ENCODE assay signal across 8 cellular contexts in the genomic region with DNA sequence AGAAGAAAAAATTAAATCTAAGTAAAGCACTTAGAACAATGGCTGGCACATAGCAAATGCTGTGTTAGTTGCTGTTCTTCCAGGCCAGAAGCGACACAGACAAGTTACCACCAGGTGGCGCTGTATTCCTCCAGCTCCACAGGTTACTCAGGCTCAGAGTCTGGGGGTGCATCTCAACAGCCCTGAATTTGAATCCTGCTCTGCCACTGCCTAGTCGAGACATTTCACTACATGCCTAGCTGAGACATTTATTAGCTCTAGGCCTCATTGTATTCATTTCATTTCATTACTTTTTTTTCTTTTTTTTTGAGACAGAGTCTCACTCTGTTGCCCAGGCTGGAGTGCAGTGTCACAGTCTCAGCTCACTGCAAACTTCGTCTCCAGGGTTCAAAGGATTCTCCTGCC. TPM values are rescaled to one million over a fixed set of nuclear protein-coding genes. Genes with fewer than 3 reads are reported as not detected.
DNase-seq lines count a peak whose midpoint lies in the region; ATAC-seq and TF ChIP-seq lines count a peak whose summit lies in the region.

No MANE protein-coding gene starts in this region.

- no peaks in the 10 kb centered on the region for H3K79me2 ChIP-seq in OCI-LY3 (ENCODE audit: low read length)

- H3K4me3 Mint-ChIP-seq in natural killer cell treated with Interleukin-12 subunit alpha and Interleukin-12 subunit beta and Interleukin-15 and Interleukin-18, amount 100 ng/mL, for 72 hours: no peak overlapping the region

- H3K36me3 ChIP-seq in BJ (ENCODE audit: control insufficient read depth, insufficient read depth, low read length) (no peaks in the 10 kb centered on the region), OCI-LY3 (replicated peaks; ENCODE audit: low read depth, low read length) (no peaks in the 10 kb centered on the region), esophagus muscularis mucosa (no peaks in the 10 kb centered on the region)

- POLR2A ChIA-PET in BJ (lab: Charles Lee): no interaction called here

- no peak for TF ChIP-seq POLR2A in esophagus muscularis mucosa (IDR thresholded peaks at IDR 0.05; ENCODE audit: low read depth)

- H3K4me3 ChIP-seq in BJ (ENCODE audit: low read depth, low read length) (no peak overlapping the region), OCI-LY3 (ENCODE audit: low read length) (no peak overlapping the region), esophagus muscularis mucosa (no peak overlapping the region)

- H3K4me1 Mint-ChIP-seq in natural killer cell treated with Interleukin-12 subunit alpha and Interleukin-12 subunit beta and Interleukin-15 and Interleukin-18, amount 100 ng/mL, for 72 hours (ENCODE audit: low read depth in 2 of 2): peaks cover 9 to 10% of the 10 kb centered on the region in 2 donors

- H3K9ac ChIP-seq in OCI-LY3 (ENCODE audit: low read length): no peak overlapping the region

- peak in 1 of 2 donors; percentile 57 for ATAC-seq in natural killer cell treated with Interleukin-12 subunit alpha and Interleukin-12 subunit beta and Interleukin-15 and Interleukin-18, amount 100 ng/mL, for 72 hours
- ATAC-seq in GM18867 (IDR thresholded peaks at IDR 0.05; ENCODE audit: unreplicated experiment): no peak

- CTCF ChIA-PET in BJ (lab: Yijun Ruan, JAX): interaction anchor here (0.8 to 1.3 kb wide), 11 partner anchors 13 to 312 kb away, joined by 3 to 7 read pairs (median 4); no protein-coding TSS in a partner anchor

- intact Hi-C loops in esophagus muscularis mucosa (cut with DNase I): no loop called here

- no peaks in the 10 kb centered on the region; the same call in 1 of the 2 replicates for H3K27me3 ChIP-seq in BJ (ENCODE audit: control insufficient read depth, insufficient read depth, low read length)
- H3K27me3 ChIP-seq in OCI-LY3 (ENCODE audit: low read depth, low read length): peaks cover 2% of the 10 kb centered on the region
- H3K27me3 ChIP-seq in esophagus muscularis mucosa: peaks cover 0 to 43% (median 0%) of the 10 kb centered on the region in 4 donors

- H3K4me2 ChIP-seq in OCI-LY3 (ENCODE audit: low read length): no peak overlapping the region

- DNase-seq in BJ (ENCODE audit: low read depth) (peak; percentile 1), HK-2 (ENCODE audit: unreplicated experiment) (peak; percentile 63), activated T-cell treated with anti-CD3 and anti-CD28 coated beads for 4 hours (peak; percentile 76), esophagus muscularis mucosa (ENCODE audit: extremely low spot score) (peak; percentile 93)
- DNase-seq in natural killer cell treated with Interleukin-12 subunit alpha and Interleukin-12 subunit beta and Interleukin-15 and Interleukin-18, amount 100 ng/mL, for 72 hours (ENCODE audit: low spot score): peak; percentile 83
- peak; percentile 51 to 86 (median 73) for DNase-seq in stimulated activated naive CD4-positive, alpha-beta T cell (lab: John Stamatoyannopoulos, UW)

- H3K36me3 Mint-ChIP-seq in natural killer cell treated with Interleukin-12 subunit alpha and Interleukin-12 subunit beta and Interleukin-15 and Interleukin-18, amount 100 ng/mL, for 72 hours: no peaks in the 10 kb centered on the region

- H4K20me1 ChIP-seq in OCI-LY3 (ENCODE audit: insufficient read depth, low read length): no peaks in the 10 kb centered on the region

- peak; percentile 87 for TF ChIP-seq CTCF in BJ (IDR thresholded peaks at IDR 0.05; ENCODE audit: insufficient read depth, low read depth, low read length)
- peak; percentile 84 for TF ChIP-seq CTCF in OCI-LY3 (IDR thresholded peaks at IDR 0.05; ENCODE audit: low read depth, low read length)
- peak; percentile 66 to 86 (median 78) for TF ChIP-seq CTCF in esophagus muscularis mucosa (IDR thresholded peaks at IDR 0.05)

- H3K4me1 ChIP-seq in OCI-LY3 (ENCODE audit: low read length) (peaks cover 4% of the 10 kb centered on the region; the same call in 1 of the 2 replicates), esophagus muscularis mucosa (no peaks in the 10 kb centered on the region)

- TF ChIP-seq EP300 in esophagus muscularis mucosa (IDR thresholded peaks at IDR 0.05): no peak

- H3K9me3 ChIP-seq in OCI-LY3 (ENCODE audit: insufficient read depth, low read length): no peaks in the 10 kb centered on the region
- H3K9me3 ChIP-seq in esophagus muscularis mucosa: no peaks in the 10 kb centered on the region

- H3K9me3 Mint-ChIP-seq in natural killer cell treated with Interleukin-12 subunit alpha and Interleukin-12 subunit beta and Interleukin-15 and Interleukin-18, amount 100 ng/mL, for 72 hours: no peaks in the 10 kb centered on the region

- no peak overlapping the region for H2AFZ ChIP-seq in OCI-LY3 (ENCODE audit: low read depth, low read length)

- no peak overlapping the region for H3K27ac ChIP-seq in OCI-LY3 (ENCODE audit: low read length)
- no peak overlapping the region for H3K27ac ChIP-seq in esophagus muscularis mucosa (replicated peaks in 1 of 4)

- peaks cover 4 to 25% of the 10 kb centered on the region in 2 donors for H3K27me3 Mint-ChIP-seq in natural killer cell treated with Interleukin-12 subunit alpha and Interleukin-12 subunit beta and Interleukin-15 and Interleukin-18, amount 100 ng/mL, for 72 hours

- H3K27ac Mint-ChIP-seq in natural killer cell treated with Interleukin-12 subunit alpha and Interleukin-12 subunit beta and Interleukin-15 and Interleukin-18, amount 100 ng/mL, for 72 hours: no peak overlapping the region

- 19% methylated on average over 4 of the region's 4 CpGs for WGBS in esophagus muscularis mucosa

RNA-seq across cellular contexts. Expression of gene CYP2B6, which starts 16.4 kb away (rescaled TPM):
- not detected in 2 replicates for polyA plus RNA-seq in BJ (2011; rRNA removed)
- not detected in 2 replicates for polyA minus RNA-seq in BJ (2011; rRNA and poly(A)+ RNA removed)
- total RNA-seq in esophagus muscularis mucosa: not detected
- not detected for total RNA-seq in natural killer cell treated with Interleukin-12 subunit alpha and Interleukin-12 subunit beta and Interleukin-15 and Interleukin-18, amount 100 ng/mL, for 72 hours

Comparison
In these comparisons a context has a peak if more than half of its experiments do, and no peak if none do; other contexts are left out.
1. DNase-seq: peak in every context shown above with its lines; median percentile 93 in esophagus muscularis mucosa; 83 in natural killer cell treated with Interleukin-12 subunit alpha and Interleukin-12 subunit beta and Interleukin-15 and Interleukin-18, amount 100 ng/mL, for 72 hours; 76 in activated T-cell treated with anti-CD3 and anti-CD28 coated beads for 4 hours; 73 in stimulated activated naive CD4-positive, alpha-beta T cell; 63 in HK-2; 1 in BJ.